ENCODE assay signal across 8 cellular contexts in the genomic region with DNA sequence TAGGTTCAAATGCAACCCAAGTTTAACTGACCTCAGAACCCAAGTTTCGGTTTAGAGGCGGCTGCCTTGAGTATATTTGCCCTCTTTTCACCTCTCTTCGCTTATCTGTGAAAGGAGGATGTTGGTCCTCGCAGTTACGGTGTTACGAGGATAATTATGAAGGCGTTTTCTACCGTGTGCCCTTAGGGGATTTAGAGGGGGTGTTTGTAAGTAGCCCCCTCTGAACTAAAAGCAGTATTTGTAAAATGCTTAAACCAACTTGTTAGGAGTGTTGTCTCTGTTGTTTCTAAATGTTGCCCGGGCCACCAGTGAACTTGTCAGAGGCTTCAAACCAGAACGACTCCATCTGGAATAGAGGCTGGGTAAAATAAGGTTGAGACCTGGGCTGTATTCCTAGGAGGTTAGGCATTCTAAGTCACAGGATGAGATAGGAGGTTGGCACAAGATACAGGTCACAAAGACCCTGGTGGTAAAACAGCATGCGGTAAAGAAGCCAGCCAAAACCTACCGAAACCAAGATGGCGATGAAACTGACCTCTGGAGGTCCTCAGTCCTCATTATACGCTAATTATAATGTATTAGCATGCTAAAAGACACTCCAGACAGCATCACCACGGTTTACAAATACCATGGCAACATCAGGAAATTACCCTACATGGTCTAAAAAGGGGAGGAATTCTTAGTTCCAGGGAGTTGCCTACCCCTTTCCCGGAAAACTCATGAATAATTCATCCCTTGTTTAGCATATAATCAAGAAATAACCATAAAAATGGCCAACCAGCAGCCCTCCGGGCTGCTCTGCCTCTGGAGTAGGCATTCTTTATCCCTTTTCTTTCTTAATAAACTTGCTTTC. TPM values are rescaled to one million over a fixed set of nuclear protein-coding genes. Genes with fewer than 3 reads are reported as not detected.
DNase-seq lines count a peak whose midpoint lies in the region; ATAC-seq, FAIRE-seq and TF ChIP-seq lines count a peak whose summit lies in the region.

No MANE protein-coding gene starts in this region.

- H3K36me3 ChIP-seq in ES-I3 (ENCODE audit: insufficient read depth, low read length) (peaks cover 5% of the 10 kb centered on the region; the same call in 1 of the 2 replicates), breast epithelium (no peaks in the 10 kb centered on the region), mesodermal cell (ENCODE audit: control insufficient read depth, insufficient read depth, low read length) (peaks cover 28% of the 10 kb centered on the region)

- H3K4me3 ChIP-seq in breast epithelium (peak overlapping the region; percentile 58 to 68 (median 61)), mesodermal cell (ENCODE audit: extremely low read depth, insufficient read depth, low read length, poor library complexity, severe bottlenecking) (peak overlapping the region; percentile 65)

- no peaks in the 10 kb centered on the region for H3K9me3 ChIP-seq in ES-I3 (ENCODE audit: control insufficient read depth, insufficient read depth, low read length)
- no peaks in the 10 kb centered on the region for H3K9me3 ChIP-seq in breast epithelium
- H3K9me3 ChIP-seq in mesodermal cell (ENCODE audit: control insufficient read depth, low read length), result no peaks in the 10 kb centered on the region

- H3K27me3 ChIP-seq in breast epithelium, result no peaks in the 10 kb centered on the region

- WGBS in mesodermal cell (ENCODE audit: insufficient coverage in 2 of 2), 2 experiments, result 77 to 93% methylated on average over 11 of the region's 17 CpGs

- no peak for FAIRE-seq in D721Med (lab: Jason Lieb, UNC)

- peak; percentile 7 for ATAC-seq in HG03342 (IDR thresholded peaks at IDR 0.05; ENCODE audit: unreplicated experiment)

- intact Hi-C loops in breast epithelium (cut with DNase I; ENCODE audit: low total_unique reads), result no loop called here

- TF ChIP-seq POLR2A in breast epithelium (IDR thresholded peaks at IDR 0.05), result no peak

- no peak for DNase-seq in breast epithelium (ENCODE audit: low spot score in 2 of 2)
- no peak for DNase-seq in KG1 (lab: John Stamatoyannopoulos, UW)
- no peak for DNase-seq in D721Med (ENCODE audit: insufficient read length, low spot score)
- DNase-seq in GM19238 (ENCODE audit: insufficient read length, low spot score), result no peak
- no peak for DNase-seq in NCI-H2171 (lab: John Stamatoyannopoulos, UW)

- TF ChIP-seq CTCF in breast epithelium (IDR thresholded peaks at IDR 0.05) (no peak), D721Med (IDR thresholded peaks at IDR 0.05; ENCODE audit: insufficient read depth, missing control alignments) (no peak)

- H3K27ac ChIP-seq in breast epithelium, result peak overlapping the region; percentile 84 to 86
- peak overlapping the region; percentile 69 for H3K27ac ChIP-seq in mesodermal cell (ENCODE audit: low read depth, low read length, severe bottlenecking)

- H3K4me1 ChIP-seq in ES-I3 (ENCODE audit: insufficient read depth, low read length) (peaks cover 16% of the 10 kb centered on the region), breast epithelium (peaks cover 0 to 3% of the 10 kb centered on the region in 2 donors), mesodermal cell (ENCODE audit: control insufficient read depth, insufficient read depth, low read length, poor library complexity, severe bottlenecking) (peaks cover 9% of the 10 kb centered on the region)

- peak overlapping the region; percentile 97 for H3K9ac ChIP-seq in ES-I3 (ENCODE audit: low read depth, low read length)

RNA-seq across cellular contexts. Expression of gene PSRC1, which starts 1.0 kb away (rescaled TPM):
- total RNA-seq in breast epithelium, result 1 to 10 TPM; 4.2 to 5.9 (median 4.3) TPM
- 42.2 TPM for polyA plus RNA-seq in mesodermal cell (2013, experiment 1 of 2)
- 41.8 TPM for polyA plus RNA-seq in mesodermal cell (2013, experiment 2 of 2)

RNA-seq across cellular contexts. Expression of gene MYBPHL, which starts 22.8 kb away (rescaled TPM):
- not detected for total RNA-seq in breast epithelium
- not detected for polyA plus RNA-seq in mesodermal cell (2013, experiment 1 of 2)
- polyA plus RNA-seq in mesodermal cell (2013, experiment 2 of 2), result not detected

RNA-seq across cellular contexts. Expression of gene CELSR2, which starts 34.6 kb away (rescaled TPM):
- total RNA-seq in breast epithelium, result 10 to 100 TPM in 2 of 3 donors, 1 to 10 TPM in 1; 1.3 to 19.5 (median 13.8) TPM
- polyA plus RNA-seq in mesodermal cell (2013, experiment 1 of 2), result 14.0 TPM
- polyA plus RNA-seq in mesodermal cell (2013, experiment 2 of 2), result 9.2 TPM
